9 cellular contexts compared by ENCODE assay signal in genomic region chr17:80833952-80834895, GRCh38.
A peak's percentile ranks its signal among the peaks of the same experiment; 100 is the strongest.
DNase-seq lines count a peak whose midpoint lies in the region; ATAC-seq, FAIRE-seq and TF ChIP-seq lines count a peak whose summit lies in the region.
"Had no signal": no experiment of that assay in that cellular context is flagged by ENCODE, and none has a peak within 500 bp of the region (broad histone marks: within the 10 kb centered on the region; RNA-seq: fewer than 3 reads in every experiment).

No MANE protein-coding gene starts in this region.

- H3K27me3 ChIP-seq in right cardiac atrium (ENCODE audit: control insufficient read depth, insufficient read depth) (no peaks in the 10 kb centered on the region), subcutaneous abdominal adipose tissue (ENCODE audit: control insufficient read depth in 5 of 5, insufficient read depth in 4 of 5, low read length in 5 of 5) (no peaks in the 10 kb centered on the region)

- H3K9me3 ChIP-seq in right cardiac atrium (ENCODE audit: control insufficient read depth, low read length): no peaks in the 10 kb centered on the region
- H3K9me3 ChIP-seq in subcutaneous abdominal adipose tissue (ENCODE audit: control insufficient read depth in 5 of 5, low read length in 5 of 5): no peaks in the 10 kb centered on the region

- H3K4me1 Mint-ChIP-seq in activated naive CD4-positive, alpha-beta T cell treated with anti-CD3 and anti-CD28 coated beads, Interleukin-2, amount 50 U/mL, for 24 hours: peaks cover 59% of the 10 kb centered on the region

- H3K27ac ChIP-seq in right cardiac atrium (ENCODE audit: low read length) (no peak overlapping the region), subcutaneous abdominal adipose tissue (ENCODE audit: low read depth, low read length) (peak overlapping the region; percentile 79)
- H3K27ac ChIP-seq: 22Rv1 had no signal

- intact Hi-C loops in right cardiac atrium (cut with DNase I): no loop called here

- FAIRE-seq in H54 (lab: Jason Lieb, UNC): no peak

- ATAC-seq in right cardiac atrium (peak in 1 of 2 donors; percentile 36), GM19452 (IDR thresholded peaks at IDR 0.05; ENCODE audit: unreplicated experiment) (no peak)

- TF ChIP-seq POLR2A in H54 (IDR thresholded peaks at IDR 0.05; ENCODE audit: low read depth, low read length): no peak

- DNase-seq in DMS 273 (lab: John Stamatoyannopoulos, UW; ENCODE audit: unreplicated experiment) (peak; percentile 80), DMS 273 treated with DMSO at 0.1 percent for 48 hours (lab: John Stamatoyannopoulos, UW) (no peak), right cardiac atrium (peak; percentile 42 to 83 (median 76)), H54 (ENCODE audit: insufficient read length, low spot score) (no peak), SIG-M5 (lab: John Stamatoyannopoulos, UW) (no peak)

- peaks cover 8% of the 10 kb centered on the region for H3K36me3 Mint-ChIP-seq in activated naive CD4-positive, alpha-beta T cell treated with anti-CD3 and anti-CD28 coated beads, Interleukin-2, amount 50 U/mL, for 24 hours

- H3K4me1 ChIP-seq in right cardiac atrium (ENCODE audit: control insufficient read depth, insufficient read depth, low read length) (no peaks in the 10 kb centered on the region), subcutaneous abdominal adipose tissue (ENCODE audit: control insufficient read depth in 5 of 5, insufficient read depth in 5 of 5, low read length in 5 of 5) (peaks cover 4 to 26% (median 21%) of the 10 kb centered on the region in 5 donors)

- 73% methylated on average over 42 of the region's 42 CpGs for WGBS in right cardiac atrium

- peak overlapping the region in 2 of 5 donors; percentile 19 to 58 for H3K9ac ChIP-seq in subcutaneous abdominal adipose tissue (ENCODE audit: low read length in 5 of 5)

- H3K27me3 Mint-ChIP-seq in activated naive CD4-positive, alpha-beta T cell treated with anti-CD3 and anti-CD28 coated beads, Interleukin-2, amount 50 U/mL, for 24 hours: no peaks in the 10 kb centered on the region

- no peaks in the 10 kb centered on the region for H3K9me3 Mint-ChIP-seq in activated naive CD4-positive, alpha-beta T cell treated with anti-CD3 and anti-CD28 coated beads, Interleukin-2, amount 50 U/mL, for 24 hours

- H3K4me3 ChIP-seq in right cardiac atrium (ENCODE audit: low read length) (no peak overlapping the region), subcutaneous abdominal adipose tissue (ENCODE audit: low read depth in 1 of 5, low read length in 5 of 5) (peak overlapping the region in 4 of 5 donors; percentile 12 to 60 (median 46))

- peaks cover 0 to 23% (median 7%) of the 10 kb centered on the region in 5 donors for H3K36me3 ChIP-seq in subcutaneous abdominal adipose tissue (ENCODE audit: control insufficient read depth in 5 of 5, insufficient read depth in 5 of 5, low read length in 5 of 5)

- H3K27ac Mint-ChIP-seq in activated naive CD4-positive, alpha-beta T cell treated with anti-CD3 and anti-CD28 coated beads, Interleukin-2, amount 50 U/mL, for 24 hours: peak overlapping the region; percentile 97

- H3K4me3 Mint-ChIP-seq in activated naive CD4-positive, alpha-beta T cell treated with anti-CD3 and anti-CD28 coated beads, Interleukin-2, amount 50 U/mL, for 24 hours: peak overlapping the region; percentile 54

Comparison
In these comparisons a context has a peak if more than half of its experiments do, and no peak if none do; other contexts are left out.
1. DNase-seq: peak in DMS 273 (single experiment) and right cardiac atrium (3 of 3); none in DMS 273 treated with DMSO at 0.1 percent for 48 hours (single experiment), H54 (single experiment) and SIG-M5 (single experiment).